In genomic region chr5:66745297-66745696, GRCh38 we compare ENCODE assay signal across 31 cellular contexts.
DNase-seq lines count a peak whose midpoint lies in the region; ATAC-seq, FAIRE-seq and TF ChIP-seq lines count a peak whose summit lies in the region.
"Had no signal": no experiment of that assay in that cellular context is flagged by ENCODE, and none has a peak within 500 bp of the region (broad histone marks: within the 10 kb centered on the region; RNA-seq: fewer than 3 reads in every experiment).

No MANE protein-coding gene starts in this region.

- no peak overlapping the region for H3K4me3 Mint-ChIP-seq in nephron progenitor cell
- H3K4me3 Mint-ChIP-seq: B cell; CD14-positive monocyte; CD4-positive, alpha-beta memory T cell; CD4-positive, alpha-beta T cell; CD4-positive, CD25-positive, alpha-beta regulatory T cell; CD8-positive, alpha-beta memory T cell; CD8-positive, alpha-beta T cell had no signal

- no peaks in the 10 kb centered on the region for H4K20me1 ChIP-seq in K562 (replicated peaks; ENCODE audit: control insufficient read depth, insufficient read depth, low read length)
- H4K20me1 ChIP-seq: BLaER1; BLaER1 treated with 17β-estradiol and CSF1 and Interleukin-3, amounts not matched to agents 10 nM and 100 nM had no signal

- TF ChIP-seq CTCF in K562 (IDR thresholded peaks at IDR 0.05 in 2 of 3, conservative IDR thresholded peaks at IDR 0.05 in 1 of 3; ENCODE audit: insufficient read depth in 2 of 3, low read depth in 1 of 3, low read length in 3 of 3) (no peak), nephron progenitor cell (IDR thresholded peaks at IDR 0.05) (no peak)

- no peak overlapping the region for H3K27ac Mint-ChIP-seq in nephron progenitor cell
- H3K27ac Mint-ChIP-seq: B cell; CD14-positive monocyte; CD4-positive, alpha-beta memory T cell; CD4-positive, alpha-beta T cell; CD4-positive, CD25-positive, alpha-beta regulatory T cell; CD8-positive, alpha-beta memory T cell; CD8-positive, alpha-beta T cell had no signal

- no peak overlapping the region for H2AFZ ChIP-seq in K562 (ENCODE audit: low read depth, low read length)

- no peak overlapping the region for H3K9ac ChIP-seq in K562 (ENCODE audit: insufficient read depth in 1 of 2, low read depth in 2 of 2, low read length in 2 of 2)
- H3K9ac ChIP-seq: BLaER1; BLaER1 treated with 17β-estradiol and CSF1 and Interleukin-3, amounts not matched to agents 10 nM and 100 nM had no signal

- DNase-seq in K562 (ENCODE audit: extremely low read depth in 1 of 4, low spot score in 3 of 4): no peak
- DNase-seq in nephron progenitor cell: no peak
- DNase-seq: 8988T; ACHN; AML-193; BE2C; C1 segment of cervical spinal cord; Caco-2; Calu3; CD4-positive, alpha-beta memory T cell; CD4-positive, alpha-beta T cell; CD4-positive, CD25-positive, alpha-beta regulatory T cell; CD8-positive, alpha-beta memory T cell; CD8-positive, alpha-beta T cell; COR-L47; DMS 273 treated with DMSO at 0.1 percent for 48 hours; DMS153; DMS53; DMS79; DMS79 treated with DMSO at 0.1 percent for 48 hours; DND-41; EL had no signal

- H3K27me3 ChIP-seq in K562 (ENCODE audit: control insufficient read depth in 2 of 2, insufficient read depth in 2 of 2, low read length in 2 of 2): no peaks in the 10 kb centered on the region; a peak in 1 of 5 replicates
- H3K27me3 ChIP-seq: BE2C; BLaER1; BLaER1 treated with 17β-estradiol and CSF1 and Interleukin-3, amounts not matched to agents 10 nM and 100 nM had no signal

- no peaks in the 10 kb centered on the region for H3K9me1 ChIP-seq in K562 (ENCODE audit: control insufficient read depth, insufficient read depth, low read length)

- POLR2A ChIA-PET in K562 (lab: Yijun Ruan, JAX): interaction anchor here (0.7 kb wide), 1 partner anchor 70 kb away, joined by 3 read pairs; no protein-coding TSS in a partner anchor

- no peak overlapping the region for H3K4me2 ChIP-seq in K562 (ENCODE audit: insufficient read depth, low read length)
- H3K4me2 ChIP-seq: A549, BLaER1 had no signal

- no peak for ATAC-seq in K562
- ATAC-seq: A549; CD8-positive, alpha-beta T cell had no signal

- 0% methylated on average over 5 of the region's 5 CpGs for WGBS in K562 (ENCODE audit: insufficient coverage, low coverage, missing lambda C conversion rate)

- no peaks in the 10 kb centered on the region for H3K9me3 ChIP-seq in K562 (replicated peaks; ENCODE audit: control insufficient read depth, insufficient read depth, low read depth, low read length)
- H3K9me3 ChIP-seq: A549, BE2C, Caco-2 had no signal

- peaks cover 23% of the 10 kb centered on the region for H3K9me3 Mint-ChIP-seq in nephron progenitor cell
- H3K9me3 Mint-ChIP-seq: CD4-positive, alpha-beta T cell; CD8-positive, alpha-beta T cell had no signal

- no peak overlapping the region for H3K4me3 ChIP-seq in K562
- H3K4me3 ChIP-seq: A549; BLaER1 treated with 17β-estradiol and CSF1 and Interleukin-3, amounts not matched to agents 10 nM and 100 nM had no signal

- no peak overlapping the region for H3K27ac ChIP-seq in K562 (ENCODE audit: extremely low read depth, low read depth, low read length)
- H3K27ac ChIP-seq: 22Rv1, A549, BLaER1, C4-2B had no signal

- intact Hi-C loops in K562 (cut with micrococcal nuclease): no loop called here

- H3K36me3 Mint-ChIP-seq in nephron progenitor cell (ENCODE audit: low read depth): peaks cover 11% of the 10 kb centered on the region
- H3K36me3 Mint-ChIP-seq: CD4-positive, alpha-beta memory T cell; CD4-positive, CD25-positive, alpha-beta regulatory T cell; CD8-positive, alpha-beta T cell had no signal

- H3K27me3 Mint-ChIP-seq in nephron progenitor cell (ENCODE audit: low read depth, poor library complexity): no peaks in the 10 kb centered on the region

- BruUV-seq in K562 (replicated peaks; lab: Mats Ljungman, UMichigan): no TSS peak

- no peaks in the 10 kb centered on the region for H3K79me2 ChIP-seq in K562 (ENCODE audit: control insufficient read depth, insufficient read depth, low read length)

- TF ChIP-seq EP300 in K562 (IDR thresholded peaks at IDR 0.05; ENCODE audit: low read length): no peak

- in situ Hi-C loops in K562 (cut with MboI): no loop called here

- no peaks in the 10 kb centered on the region for H3K4me1 ChIP-seq in K562 (replicated peaks in 1 of 2; ENCODE audit: control insufficient read depth in 2 of 2, insufficient read depth in 2 of 2, low read length in 2 of 2)
- H3K4me1 ChIP-seq: Caco-2 had no signal

- no peak for TF ChIP-seq RAD21 in K562 (CRISPR knock-in tag; conservative IDR thresholded peaks at IDR 0.05 in 1 of 2, IDR thresholded peaks at IDR 0.05 in 1 of 2)

- TF ChIP-seq POLR2A in K562 (conservative IDR thresholded peaks at IDR 0.05): no peak

- no peak for FAIRE-seq in K562 (lab: Jason Lieb, UNC)
- FAIRE-seq: A204.1, A549, D721Med had no signal

- H3K36me3 ChIP-seq in K562 (ENCODE audit: control insufficient read depth, insufficient read depth, low read length): no peaks in the 10 kb centered on the region
- H3K36me3 ChIP-seq: BE2C; BLaER1; BLaER1 treated with 17β-estradiol and CSF1 and Interleukin-3, amounts not matched to agents 10 nM and 100 nM had no signal

- CTCF ChIA-PET in K562 (lab: Yijun Ruan, JAX; ENCODE audit: low intra/inter-chr PET ratio): no interaction called here

- no peaks in the 10 kb centered on the region for H3K4me1 Mint-ChIP-seq in nephron progenitor cell
- H3K4me1 Mint-ChIP-seq: B cell had no signal

TF ChIP-seq in K562, 482 proteins besides CTCF, POLR2A, EP300 and RAD21:
- no peak for TF ChIP-seq ZNF511 (CRISPR knock-in tag; IDR thresholded peaks at IDR 0.05)
- peak; percentile 91 for TF ChIP-seq CUX1 (CRISPR knock-in tag; IDR thresholded peaks at IDR 0.05)
